1 cellular context compared by ENCODE assay signal in the genomic region with DNA sequence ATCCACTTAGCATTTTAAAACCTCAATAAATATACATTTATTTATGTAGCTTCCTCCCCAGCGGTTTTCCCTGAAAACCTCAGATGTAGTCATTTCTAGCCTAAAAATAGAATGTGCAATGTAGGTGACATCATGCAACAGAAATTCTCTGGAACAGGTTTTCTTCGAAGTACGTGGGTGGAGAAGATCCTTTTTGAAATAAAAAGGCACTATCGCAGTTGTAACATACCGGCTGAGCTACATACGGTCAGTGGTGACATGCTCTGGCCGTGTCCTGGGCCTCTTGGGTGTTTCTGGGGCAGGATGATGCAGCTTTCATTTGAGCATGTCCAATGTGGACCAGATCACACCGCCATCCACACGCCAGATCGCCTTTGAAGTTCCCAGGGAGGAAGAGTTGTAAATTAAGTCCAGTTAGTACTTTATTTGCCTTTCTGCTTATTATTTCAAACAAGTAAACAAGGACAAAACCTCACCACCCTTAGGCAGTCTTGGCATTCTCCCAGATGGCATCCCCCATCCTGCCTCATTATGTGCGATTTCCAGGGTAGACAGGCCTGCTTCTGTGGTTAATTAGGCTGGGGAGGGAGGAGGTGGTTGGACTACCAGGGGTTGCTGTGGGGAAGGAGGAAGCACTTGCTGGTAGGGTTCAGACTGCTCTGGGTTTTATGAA.
TF ChIP-seq lines count a peak whose summit lies in the region.

No MANE protein-coding gene starts in this region.

TF ChIP-seq in HEK293, 187 proteins besides CTCF, POLR2A, EP300 and RAD21 (continued from another document and continues in another):
- TF ChIP-seq, protein P1, sequence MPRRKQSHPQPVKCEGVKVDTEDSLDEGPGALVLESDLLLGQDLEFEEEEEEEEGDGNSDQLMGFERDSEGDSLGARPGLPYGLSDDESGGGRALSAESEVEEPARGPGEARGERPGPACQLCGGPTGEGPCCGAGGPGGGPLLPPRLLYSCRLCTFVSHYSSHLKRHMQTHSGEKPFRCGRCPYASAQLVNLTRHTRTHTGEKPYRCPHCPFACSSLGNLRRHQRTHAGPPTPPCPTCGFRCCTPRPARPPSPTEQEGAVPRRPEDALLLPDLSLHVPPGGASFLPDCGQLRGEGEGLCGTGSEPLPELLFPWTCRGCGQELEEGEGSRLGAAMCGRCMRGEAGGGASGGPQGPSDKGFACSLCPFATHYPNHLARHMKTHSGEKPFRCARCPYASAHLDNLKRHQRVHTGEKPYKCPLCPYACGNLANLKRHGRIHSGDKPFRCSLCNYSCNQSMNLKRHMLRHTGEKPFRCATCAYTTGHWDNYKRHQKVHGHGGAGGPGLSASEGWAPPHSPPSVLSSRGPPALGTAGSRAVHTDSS (tag by site-specific recombination; IDR thresholded peaks at IDR 0.05): no peak; the same call in 1 of the 2 replicates
- TF ChIP-seq ZNF391 (tag by site-specific recombination; IDR thresholded peaks at IDR 0.05; ENCODE audit: borderline replicate concordance, low read depth) (no peak), ZNF341 (tag by site-specific recombination; IDR thresholded peaks at IDR 0.05; ENCODE audit: low read depth) (peak; percentile 31; the same call in 1 of the 2 replicates), ZNF335 (tag by site-specific recombination; conservative IDR thresholded peaks at IDR 0.05) (0 out of 2 replicates have a peak, but pooled peaks have one; percentile 30), ZNF610 (tag by site-specific recombination; IDR thresholded peaks at IDR 0.05; ENCODE audit: borderline replicate concordance) (no peak), ZNF747 (tag by site-specific recombination; IDR thresholded peaks at IDR 0.05) (no peak), ZNF10 (tag by site-specific recombination; IDR thresholded peaks at IDR 0.05) (no peak), MEIS1 (CRISPR knock-in tag; IDR thresholded peaks at IDR 0.05; ENCODE audit: borderline replicate concordance) (no peak), BCL11A (tag by site-specific recombination; IDR thresholded peaks at IDR 0.05; ENCODE audit: low read depth) (peak; percentile 45; the same call in 1 of the 2 replicates), ZNF175 (tag by site-specific recombination; IDR thresholded peaks at IDR 0.05) (no peak), YY1 (tag by site-specific recombination; IDR thresholded peaks at IDR 0.05) (no peak), EGR2 (tag by site-specific recombination; IDR thresholded peaks at IDR 0.05; ENCODE audit: low read depth) (no peak), ZNF311 (tag by site-specific recombination; IDR thresholded peaks at IDR 0.05; ENCODE audit: borderline replicate concordance) (no peak), ZNF2 (tag by site-specific recombination; IDR thresholded peaks at IDR 0.05) (peak; percentile 60; the same call in 1 of the 2 replicates), TCF7L2 (IDR thresholded peaks at IDR 0.05; ENCODE audit: borderline replicate concordance, low read depth, low read length) (0 out of 2 replicates have a peak, but pooled peaks have one; percentile 36), ZNF529 (tag by site-specific recombination; IDR thresholded peaks at IDR 0.05; ENCODE audit: insufficient replicate concordance) (no peak), ZNF521 (tag by site-specific recombination; IDR thresholded peaks at IDR 0.05) (no peak), HOXA7 (CRISPR knock-in tag; IDR thresholded peaks at IDR 0.05; ENCODE audit: borderline replicate concordance) (no peak), ZNF416 (tag by site-specific recombination; IDR thresholded peaks at IDR 0.05) (no peak), KLF1 (tag by site-specific recombination; IDR thresholded peaks at IDR 0.05) (no peak), ZNF600 (tag by site-specific recombination; IDR thresholded peaks at IDR 0.05) (peak; percentile 80), KLF8 (tag by site-specific recombination; IDR thresholded peaks at IDR 0.05) (no peak), SALL2 (tag by site-specific recombination; IDR thresholded peaks at IDR 0.05; ENCODE audit: borderline replicate concordance) (no peak), MYNN (tag by site-specific recombination; IDR thresholded peaks at IDR 0.05; ENCODE audit: borderline replicate concordance) (no peak), ZNF776 (tag by site-specific recombination; IDR thresholded peaks at IDR 0.05; ENCODE audit: borderline replicate concordance) (no peak), ZNF112 (tag by site-specific recombination; IDR thresholded peaks at IDR 0.05) (no peak), ZNF37A (tag by site-specific recombination; IDR thresholded peaks at IDR 0.05) (no peak), BCL11B (tag by site-specific recombination; IDR thresholded peaks at IDR 0.05; ENCODE audit: low read depth) (no peak), ZNF624 (tag by site-specific recombination; IDR thresholded peaks at IDR 0.05) (no peak), GLIS1 (tag by site-specific recombination; IDR thresholded peaks at IDR 0.05) (peak; percentile 33; the same call in 1 of the 2 replicates)
- TF ChIP-seq, protein P2, sequence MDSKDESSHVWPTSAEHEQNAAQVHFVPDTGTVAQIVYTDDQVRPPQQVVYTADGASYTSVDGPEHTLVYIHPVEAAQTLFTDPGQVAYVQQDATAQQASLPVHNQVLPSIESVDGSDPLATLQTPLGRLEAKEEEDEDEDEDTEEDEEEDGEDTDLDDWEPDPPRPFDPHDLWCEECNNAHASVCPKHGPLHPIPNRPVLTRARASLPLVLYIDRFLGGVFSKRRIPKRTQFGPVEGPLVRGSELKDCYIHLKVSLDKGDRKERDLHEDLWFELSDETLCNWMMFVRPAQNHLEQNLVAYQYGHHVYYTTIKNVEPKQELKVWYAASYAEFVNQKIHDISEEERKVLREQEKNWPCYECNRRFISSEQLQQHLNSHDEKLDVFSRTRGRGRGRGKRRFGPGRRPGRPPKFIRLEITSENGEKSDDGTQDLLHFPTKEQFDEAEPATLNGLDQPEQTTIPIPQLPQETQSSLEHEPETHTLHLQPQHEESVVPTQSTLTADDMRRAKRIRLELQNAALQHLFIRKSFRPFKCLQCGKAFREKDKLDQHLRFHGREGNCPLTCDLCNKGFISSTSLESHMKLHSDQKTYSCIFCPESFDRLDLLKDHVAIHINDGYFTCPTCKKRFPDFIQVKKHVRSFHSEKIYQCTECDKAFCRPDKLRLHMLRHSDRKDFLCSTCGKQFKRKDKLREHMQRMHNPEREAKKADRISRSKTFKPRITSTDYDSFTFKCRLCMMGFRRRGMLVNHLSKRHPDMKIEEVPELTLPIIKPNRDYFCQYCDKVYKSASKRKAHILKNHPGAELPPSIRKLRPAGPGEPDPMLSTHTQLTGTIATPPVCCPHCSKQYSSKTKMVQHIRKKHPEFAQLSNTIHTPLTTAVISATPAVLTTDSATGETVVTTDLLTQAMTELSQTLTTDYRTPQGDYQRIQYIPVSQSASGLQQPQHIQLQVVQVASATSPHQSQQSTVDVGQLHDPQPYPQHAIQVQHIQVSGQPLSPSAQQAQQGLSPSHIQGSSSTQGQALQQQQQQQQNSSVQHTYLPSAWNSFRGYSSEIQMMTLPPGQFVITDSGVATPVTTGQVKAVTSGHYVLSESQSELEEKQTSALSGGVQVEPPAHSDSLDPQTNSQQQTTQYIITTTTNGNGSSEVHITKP (tag by site-specific recombination; IDR thresholded peaks at IDR 0.05): 0 out of 2 replicates have a peak, but pooled peaks have one; percentile 87
- TF ChIP-seq, protein P3, sequence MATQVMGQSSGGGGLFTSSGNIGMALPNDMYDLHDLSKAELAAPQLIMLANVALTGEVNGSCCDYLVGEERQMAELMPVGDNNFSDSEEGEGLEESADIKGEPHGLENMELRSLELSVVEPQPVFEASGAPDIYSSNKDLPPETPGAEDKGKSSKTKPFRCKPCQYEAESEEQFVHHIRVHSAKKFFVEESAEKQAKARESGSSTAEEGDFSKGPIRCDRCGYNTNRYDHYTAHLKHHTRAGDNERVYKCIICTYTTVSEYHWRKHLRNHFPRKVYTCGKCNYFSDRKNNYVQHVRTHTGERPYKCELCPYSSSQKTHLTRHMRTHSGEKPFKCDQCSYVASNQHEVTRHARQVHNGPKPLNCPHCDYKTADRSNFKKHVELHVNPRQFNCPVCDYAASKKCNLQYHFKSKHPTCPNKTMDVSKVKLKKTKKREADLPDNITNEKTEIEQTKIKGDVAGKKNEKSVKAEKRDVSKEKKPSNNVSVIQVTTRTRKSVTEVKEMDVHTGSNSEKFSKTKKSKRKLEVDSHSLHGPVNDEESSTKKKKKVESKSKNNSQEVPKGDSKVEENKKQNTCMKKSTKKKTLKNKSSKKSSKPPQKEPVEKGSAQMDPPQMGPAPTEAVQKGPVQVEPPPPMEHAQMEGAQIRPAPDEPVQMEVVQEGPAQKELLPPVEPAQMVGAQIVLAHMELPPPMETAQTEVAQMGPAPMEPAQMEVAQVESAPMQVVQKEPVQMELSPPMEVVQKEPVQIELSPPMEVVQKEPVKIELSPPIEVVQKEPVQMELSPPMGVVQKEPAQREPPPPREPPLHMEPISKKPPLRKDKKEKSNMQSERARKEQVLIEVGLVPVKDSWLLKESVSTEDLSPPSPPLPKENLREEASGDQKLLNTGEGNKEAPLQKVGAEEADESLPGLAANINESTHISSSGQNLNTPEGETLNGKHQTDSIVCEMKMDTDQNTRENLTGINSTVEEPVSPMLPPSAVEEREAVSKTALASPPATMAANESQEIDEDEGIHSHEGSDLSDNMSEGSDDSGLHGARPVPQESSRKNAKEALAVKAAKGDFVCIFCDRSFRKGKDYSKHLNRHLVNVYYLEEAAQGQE (tag by site-specific recombination; IDR thresholded peaks at IDR 0.05): no peak
- TF ChIP-seq, protein P4, sequence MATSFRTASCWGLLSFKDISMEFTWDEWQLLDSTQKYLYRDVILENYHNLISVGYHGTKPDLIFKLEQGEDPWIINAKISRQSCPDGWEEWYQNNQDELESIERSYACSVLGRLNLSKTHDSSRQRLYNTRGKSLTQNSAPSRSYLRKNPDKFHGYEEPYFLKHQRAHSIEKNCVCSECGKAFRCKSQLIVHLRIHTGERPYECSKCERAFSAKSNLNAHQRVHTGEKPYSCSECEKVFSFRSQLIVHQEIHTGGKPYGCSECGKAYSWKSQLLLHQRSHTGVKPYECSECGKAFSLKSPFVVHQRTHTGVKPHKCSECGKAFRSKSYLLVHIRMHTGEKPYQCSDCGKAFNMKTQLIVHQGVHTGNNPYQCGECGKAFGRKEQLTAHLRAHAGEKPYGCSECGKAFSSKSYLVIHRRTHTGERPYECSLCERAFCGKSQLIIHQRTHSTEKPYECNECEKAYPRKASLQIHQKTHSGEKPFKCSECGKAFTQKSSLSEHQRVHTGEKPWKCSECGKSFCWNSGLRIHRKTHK (tag by site-specific recombination; IDR thresholded peaks at IDR 0.05): no peak
- TF ChIP-seq, protein P5, sequence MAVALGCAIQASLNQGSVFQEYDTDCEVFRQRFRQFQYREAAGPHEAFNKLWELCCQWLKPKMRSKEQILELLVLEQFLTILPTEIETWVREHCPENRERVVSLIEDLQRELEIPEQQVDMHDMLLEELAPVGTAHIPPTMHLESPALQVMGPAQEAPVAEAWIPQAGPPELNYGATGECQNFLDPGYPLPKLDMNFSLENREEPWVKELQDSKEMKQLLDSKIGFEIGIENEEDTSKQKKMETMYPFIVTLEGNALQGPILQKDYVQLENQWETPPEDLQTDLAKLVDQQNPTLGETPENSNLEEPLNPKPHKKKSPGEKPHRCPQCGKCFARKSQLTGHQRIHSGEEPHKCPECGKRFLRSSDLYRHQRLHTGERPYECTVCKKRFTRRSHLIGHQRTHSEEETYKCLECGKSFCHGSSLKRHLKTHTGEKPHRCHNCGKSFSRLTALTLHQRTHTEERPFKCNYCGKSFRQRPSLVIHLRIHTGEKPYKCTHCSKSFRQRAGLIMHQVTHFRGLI (tag by site-specific recombination; IDR thresholded peaks at IDR 0.05): no peak
- TF ChIP-seq, protein P6, sequence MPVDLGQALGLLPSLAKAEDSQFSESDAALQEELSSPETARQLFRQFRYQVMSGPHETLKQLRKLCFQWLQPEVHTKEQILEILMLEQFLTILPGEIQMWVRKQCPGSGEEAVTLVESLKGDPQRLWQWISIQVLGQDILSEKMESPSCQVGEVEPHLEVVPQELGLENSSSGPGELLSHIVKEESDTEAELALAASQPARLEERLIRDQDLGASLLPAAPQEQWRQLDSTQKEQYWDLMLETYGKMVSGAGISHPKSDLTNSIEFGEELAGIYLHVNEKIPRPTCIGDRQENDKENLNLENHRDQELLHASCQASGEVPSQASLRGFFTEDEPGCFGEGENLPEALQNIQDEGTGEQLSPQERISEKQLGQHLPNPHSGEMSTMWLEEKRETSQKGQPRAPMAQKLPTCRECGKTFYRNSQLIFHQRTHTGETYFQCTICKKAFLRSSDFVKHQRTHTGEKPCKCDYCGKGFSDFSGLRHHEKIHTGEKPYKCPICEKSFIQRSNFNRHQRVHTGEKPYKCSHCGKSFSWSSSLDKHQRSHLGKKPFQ (tag by site-specific recombination; IDR thresholded peaks at IDR 0.05): peak; percentile 92
- TF ChIP-seq, protein P7, sequence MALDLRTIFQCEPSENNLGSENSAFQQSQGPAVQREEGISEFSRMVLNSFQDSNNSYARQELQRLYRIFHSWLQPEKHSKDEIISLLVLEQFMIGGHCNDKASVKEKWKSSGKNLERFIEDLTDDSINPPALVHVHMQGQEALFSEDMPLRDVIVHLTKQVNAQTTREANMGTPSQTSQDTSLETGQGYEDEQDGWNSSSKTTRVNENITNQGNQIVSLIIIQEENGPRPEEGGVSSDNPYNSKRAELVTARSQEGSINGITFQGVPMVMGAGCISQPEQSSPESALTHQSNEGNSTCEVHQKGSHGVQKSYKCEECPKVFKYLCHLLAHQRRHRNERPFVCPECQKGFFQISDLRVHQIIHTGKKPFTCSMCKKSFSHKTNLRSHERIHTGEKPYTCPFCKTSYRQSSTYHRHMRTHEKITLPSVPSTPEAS (tag by site-specific recombination; IDR thresholded peaks at IDR 0.05): no peak
- TF ChIP-seq, protein P8, sequence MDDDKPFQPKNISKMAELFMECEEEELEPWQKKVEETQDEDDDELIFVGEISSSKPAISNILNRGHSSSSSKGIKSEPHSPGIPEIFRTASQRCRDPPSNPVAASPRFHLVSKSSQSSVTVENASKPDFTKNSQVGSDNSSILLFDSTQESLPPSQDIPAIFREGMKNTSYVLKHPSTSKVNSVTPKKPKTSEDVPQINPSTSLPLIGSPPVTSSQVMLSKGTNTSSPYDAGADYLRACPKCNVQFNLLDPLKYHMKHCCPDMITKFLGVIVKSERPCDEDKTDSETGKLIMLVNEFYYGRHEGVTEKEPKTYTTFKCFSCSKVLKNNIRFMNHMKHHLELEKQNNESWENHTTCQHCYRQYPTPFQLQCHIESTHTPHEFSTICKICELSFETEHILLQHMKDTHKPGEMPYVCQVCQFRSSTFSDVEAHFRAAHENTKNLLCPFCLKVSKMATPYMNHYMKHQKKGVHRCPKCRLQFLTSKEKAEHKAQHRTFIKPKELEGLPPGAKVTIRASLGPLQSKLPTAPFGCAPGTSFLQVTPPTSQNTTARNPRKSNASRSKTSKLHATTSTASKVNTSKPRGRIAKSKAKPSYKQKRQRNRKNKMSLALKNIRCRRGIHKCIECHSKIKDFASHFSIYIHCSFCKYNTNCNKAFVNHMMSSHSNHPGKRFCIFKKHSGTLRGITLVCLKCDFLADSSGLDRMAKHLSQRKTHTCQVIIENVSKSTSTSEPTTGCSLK (tag by site-specific recombination; IDR thresholded peaks at IDR 0.05): no peak
